ENCODE assay signal across 15 cellular contexts in genomic region chr12:91636721-91637120, GRCh38.
DNase-seq lines count a peak whose midpoint lies in the region; TF ChIP-seq lines count a peak whose summit lies in the region.
"Had no signal": no experiment of that assay in that cellular context is flagged by ENCODE, and none has a peak within 500 bp of the region (broad histone marks: within the 10 kb centered on the region; RNA-seq: fewer than 3 reads in every experiment).

No MANE protein-coding gene starts in this region.

- no peak overlapping the region for H3K4me2 ChIP-seq in PC-9
- H3K4me2 ChIP-seq: BLaER1, GM23338 had no signal

- CTCF ChIA-PET in PC-9 (lab: Charles Lee): no interaction called here

- peaks cover 3% of the 10 kb centered on the region; the same call in 1 of the 2 replicates for H3K9me3 ChIP-seq in PC-9 (ENCODE audit: insufficient read depth, low read depth)

- no peaks in the 10 kb centered on the region for H3K79me2 ChIP-seq in PC-9 (ENCODE audit: low read depth)

- no peaks in the 10 kb centered on the region for H3K9me2 ChIP-seq in PC-9 (ENCODE audit: insufficient read depth)

- H3K4me1 ChIP-seq in PC-9 (replicated peaks; ENCODE audit: insufficient read depth): no peaks in the 10 kb centered on the region
- H3K4me1 ChIP-seq: BLaER1 had no signal

- H2AFZ ChIP-seq in PC-9: peak overlapping the region; percentile 46; the same call in 1 of the 2 replicates
- H2AFZ ChIP-seq: GM23338 had no signal

- intact Hi-C loops in PC-9 (cut with micrococcal nuclease; ENCODE audit: unreplicated experiment): no loop called here

- H3F3A ChIP-seq in PC-9 (ENCODE audit: insufficient read depth, low read depth): no peaks in the 10 kb centered on the region

- H3K27me3 ChIP-seq in PC-9 (ENCODE audit: insufficient read depth, low read depth): no peaks in the 10 kb centered on the region
- H3K27me3 ChIP-seq: BLaER1 had no signal

- POLR2A ChIA-PET in PC-9 (lab: Charles Lee; ENCODE audit: unreplicated experiment): no interaction called here

- H4K20me1 ChIP-seq in PC-9 (ENCODE audit: insufficient read depth): no peaks in the 10 kb centered on the region
- H4K20me1 ChIP-seq: BLaER1 had no signal

- no peak for TF ChIP-seq CTCF in PC-9 (conservative IDR thresholded peaks at IDR 0.05)

- H3K36me3 ChIP-seq in PC-9 (ENCODE audit: low read depth): no peaks in the 10 kb centered on the region
- H3K36me3 ChIP-seq: BLaER1 had no signal

- H3K27ac ChIP-seq in PC-9: no peak overlapping the region
- H3K27ac ChIP-seq: BLaER1, HL-60 had no signal

- no TSS peak for BruUV-seq in PC-9 (replicated peaks; lab: Mats Ljungman, UMichigan)

- DNase-seq in NCI-H146 (lab: John Stamatoyannopoulos, UW) (peak; percentile 47), NCI-H146 treated with DMSO at 0.1 percent for 48 hours (lab: John Stamatoyannopoulos, UW; ENCODE audit: unreplicated experiment) (no peak), ELF-1 (ENCODE audit: low read depth, low spot score) (peak; percentile 3), PC-9 (no peak), UCSD-AML1 (lab: John Stamatoyannopoulos, UW; ENCODE audit: unreplicated experiment) (no peak), iPS-NIHi7 (ENCODE audit: extremely low spot score) (no peak)
- DNase-seq in stimulated activated CD4-positive, alpha-beta T cell treated with anti-CD3 and anti-CD28 coated beads, Interleukin-4, amount 100 ng/mL, for 24 hours: no peak
- DNase-seq: 8988T; AML-193; CD4-positive, CD25-positive, alpha-beta regulatory T cell; H7 had no signal

- H3K4me3 ChIP-seq in PC-9: no peak overlapping the region
- H3K4me3 ChIP-seq: BLaER1, GM12878, GM23338 had no signal

Comparison
In these comparisons a context has a peak if more than half of its experiments do, and no peak if none do; other contexts are left out.
1. DNase-seq: peak in NCI-H146 (single experiment) and ELF-1 (single experiment); none in NCI-H146 treated with DMSO at 0.1 percent for 48 hours (single experiment), PC-9 (0 of 2), stimulated activated CD4-positive, alpha-beta T cell treated with anti-CD3 and anti-CD28 coated beads, Interleukin-4, amount 100 ng/mL, for 24 hours (single experiment), UCSD-AML1 (single experiment) and iPS-NIHi7 (single experiment).